Comparison of ENCODE assay signal across 1 cellular context in the genomic region with DNA sequence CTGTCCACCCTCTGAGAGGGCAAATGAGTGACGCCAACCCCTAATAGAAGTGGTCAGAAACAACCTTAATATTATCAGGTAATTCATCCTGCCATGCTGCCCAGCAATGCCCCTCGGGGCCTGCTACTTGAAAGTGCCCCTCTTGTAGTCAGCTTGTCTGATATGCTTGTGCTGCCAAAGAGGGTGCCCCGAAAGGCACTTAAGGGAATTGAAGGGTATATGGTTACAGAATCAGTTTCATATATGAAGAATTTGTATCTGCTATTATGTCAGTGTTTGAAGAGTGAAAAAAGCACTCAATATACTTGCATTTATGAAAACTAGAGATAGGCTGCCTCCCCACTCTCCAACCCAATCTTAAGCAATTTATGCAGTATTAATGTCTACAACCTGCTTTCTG.
TF ChIP-seq lines count a peak whose summit lies in the region.

No MANE protein-coding gene starts in this region.

TF ChIP-seq in WTC11, 78 proteins besides CTCF, POLR2A, EP300 and RAD21 (continued from another document):
- TF ChIP-seq, protein P1, sequence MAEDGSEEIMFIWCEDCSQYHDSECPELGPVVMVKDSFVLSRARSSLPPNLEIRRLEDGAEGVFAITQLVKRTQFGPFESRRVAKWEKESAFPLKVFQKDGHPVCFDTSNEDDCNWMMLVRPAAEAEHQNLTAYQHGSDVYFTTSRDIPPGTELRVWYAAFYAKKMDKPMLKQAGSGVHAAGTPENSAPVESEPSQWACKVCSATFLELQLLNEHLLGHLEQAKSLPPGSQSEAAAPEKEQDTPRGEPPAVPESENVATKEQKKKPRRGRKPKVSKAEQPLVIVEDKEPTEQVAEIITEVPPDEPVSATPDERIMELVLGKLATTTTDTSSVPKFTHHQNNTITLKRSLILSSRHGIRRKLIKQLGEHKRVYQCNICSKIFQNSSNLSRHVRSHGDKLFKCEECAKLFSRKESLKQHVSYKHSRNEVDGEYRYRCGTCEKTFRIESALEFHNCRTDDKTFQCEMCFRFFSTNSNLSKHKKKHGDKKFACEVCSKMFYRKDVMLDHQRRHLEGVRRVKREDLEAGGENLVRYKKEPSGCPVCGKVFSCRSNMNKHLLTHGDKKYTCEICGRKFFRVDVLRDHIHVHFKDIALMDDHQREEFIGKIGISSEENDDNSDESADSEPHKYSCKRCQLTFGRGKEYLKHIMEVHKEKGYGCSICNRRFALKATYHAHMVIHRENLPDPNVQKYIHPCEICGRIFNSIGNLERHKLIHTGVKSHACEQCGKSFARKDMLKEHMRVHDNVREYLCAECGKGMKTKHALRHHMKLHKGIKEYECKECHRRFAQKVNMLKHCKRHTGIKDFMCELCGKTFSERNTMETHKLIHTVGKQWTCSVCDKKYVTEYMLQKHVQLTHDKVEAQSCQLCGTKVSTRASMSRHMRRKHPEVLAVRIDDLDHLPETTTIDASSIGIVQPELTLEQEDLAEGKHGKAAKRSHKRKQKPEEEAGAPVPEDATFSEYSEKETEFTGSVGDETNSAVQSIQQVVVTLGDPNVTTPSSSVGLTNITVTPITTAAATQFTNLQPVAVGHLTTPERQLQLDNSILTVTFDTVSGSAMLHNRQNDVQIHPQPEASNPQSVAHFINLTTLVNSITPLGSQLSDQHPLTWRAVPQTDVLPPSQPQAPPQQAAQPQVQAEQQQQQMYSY (CRISPR knock-in tag; IDR thresholded peaks at IDR 0.05), result no peak
- TF ChIP-seq ZNF423 (CRISPR knock-in tag; IDR thresholded peaks at IDR 0.05) (no peak), CBFB (CRISPR knock-in tag; IDR thresholded peaks at IDR 0.05; ENCODE audit: low read depth) (no peak)
